Comparison of ENCODE assay signal across 21 cellular contexts in the genomic region with DNA sequence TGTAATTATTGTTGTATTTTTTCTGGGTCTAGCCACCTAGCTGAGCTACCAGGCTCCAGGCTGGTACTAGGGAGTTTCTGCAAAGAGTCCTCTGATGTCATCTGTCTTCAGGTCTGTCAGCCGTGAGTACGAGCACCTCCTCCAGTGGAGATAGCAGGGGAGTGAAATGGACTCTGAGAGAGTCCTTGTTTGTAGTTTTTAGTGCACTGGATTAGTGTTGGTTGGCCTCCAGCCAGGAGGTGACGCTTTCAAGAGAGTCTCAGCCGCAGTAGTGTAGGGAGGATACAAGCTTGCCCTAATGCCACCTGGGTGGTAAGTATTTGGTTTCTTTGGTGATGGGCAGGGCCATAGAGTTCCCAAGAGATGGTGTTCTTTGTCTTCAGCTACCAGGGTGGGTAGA.
"Had no signal": no experiment of that assay in that cellular context is flagged by ENCODE, and none has a peak within 500 bp of the region (broad histone marks: within the 10 kb centered on the region; RNA-seq: fewer than 3 reads in every experiment).

No MANE protein-coding gene starts in this region.

- DNase-seq: cortex of kidney; dorsolateral prefrontal cortex; effector CD8-positive, alpha-beta T cell; foreskin melanocyte; heart left ventricle; hippocampal formation; kidney glomerular epithelial cell; mucosa of descending colon; naive thymus-derived CD8-positive, alpha-beta T cell; psoas muscle; retina; right lobe of liver; spleen; stimulated activated CD4-positive, alpha-beta T cell treated with anti-CD3 and anti-CD28 coated beads, Interleukin-15, amount 100 ng/mL, for 24 hours; stimulated activated CD4-positive, alpha-beta T cell treated with anti-CD3 and anti-CD28 coated beads, Interleukin-1b, Interleukin-23, amount 100 ng/mL, for 48 hours; stimulated activated CD4-positive, alpha-beta T cell treated with anti-CD3 and anti-CD28 coated beads, Interleukin-4, amount 100 ng/mL, for 4 hours; stimulated activated naive B cell treated with anti-CD40 and anti-IgM and Interleukin-4, amounts not matched to agents 10 μg/mL and 1 μg/mL and 100 μg/mL, for 72 hours; stimulated activated naive CD8-positive, alpha-beta T cell treated with anti-CD3 and anti-CD28 coated beads, Interleukin-15, amount 100 ng/mL, for 72 hours; testis; transverse colon had no signal

- H3K27me3 ChIP-seq: dorsolateral prefrontal cortex, heart left ventricle, neutrophil, right lobe of liver, spleen, testis, transverse colon had no signal

- ATAC-seq: heart left ventricle; mucosa of descending colon; naive thymus-derived CD8-positive, alpha-beta T cell; psoas muscle; right lobe of liver; stimulated activated naive B cell treated with anti-CD40 and anti-IgM and Interleukin-4, amounts not matched to agents 10 μg/mL and 1 μg/mL and 100 μg/mL, for 72 hours; stimulated activated naive CD8-positive, alpha-beta T cell treated with anti-CD3 and anti-CD28 coated beads, Interleukin-15, amount 100 ng/mL, for 72 hours had no signal

- H3K4me3 ChIP-seq: dorsolateral prefrontal cortex, heart left ventricle, mucosa of descending colon, psoas muscle, right lobe of liver, spleen, testis, transverse colon had no signal

- H3K9me3 ChIP-seq: neutrophil, psoas muscle, right lobe of liver, testis had no signal

- H3K27ac ChIP-seq: dorsolateral prefrontal cortex, heart left ventricle, neutrophil, psoas muscle, right lobe of liver, spleen, testis, transverse colon had no signal

- H3K4me1 ChIP-seq: heart left ventricle, psoas muscle, right lobe of liver, spleen, testis, transverse colon had no signal

- H3K36me3 ChIP-seq: heart left ventricle, neutrophil, right lobe of liver, spleen, transverse colon had no signal
